Comparison of ENCODE assay signal across 17 cellular contexts in genomic region chr2:149451417-149452165, GRCh38.
DNase-seq lines count a peak whose midpoint lies in the region; ATAC-seq and TF ChIP-seq lines count a peak whose summit lies in the region.
"Had no signal": no experiment of that assay in that cellular context is flagged by ENCODE, and none has a peak within 500 bp of the region (broad histone marks: within the 10 kb centered on the region; RNA-seq: fewer than 3 reads in every experiment).

No MANE protein-coding gene starts in this region.

- H4K20me1 ChIP-seq in GM23338 (replicated peaks; ENCODE audit: insufficient read depth) (0 out of 2 replicates have a peak, but pooled peaks cover 5% of the 10 kb centered on the region), PC-3 (ENCODE audit: low read length) (no peaks in the 10 kb centered on the region)

- H3K36me3 Mint-ChIP-seq in GM23338 (ENCODE audit: low read depth) (peaks cover 3% of the 10 kb centered on the region; the same call in 2 of the 3 replicates), Caco-2 (ENCODE audit: insufficient read depth, unreplicated experiment) (peaks cover 14% of the 10 kb centered on the region)

- intact Hi-C loops in PC-3 (cut with micrococcal nuclease) (no loop called here), Caco-2 (cut with micrococcal nuclease; ENCODE audit: unreplicated experiment) (no loop called here)

- peaks cover 30% of the 10 kb centered on the region for H3K27me3 ChIP-seq in GM23338 (ENCODE audit: insufficient read depth)
- H3K27me3 ChIP-seq in PC-3 (ENCODE audit: low read length), result no peaks in the 10 kb centered on the region
- H3K27me3 ChIP-seq in Caco-2 (replicated peaks; ENCODE audit: control insufficient read depth, insufficient read depth, low read length), result no peaks in the 10 kb centered on the region
- H3K27me3 ChIP-seq: colonic mucosa had no signal

- H3K4me1 ChIP-seq in GM23338 (ENCODE audit: insufficient read depth) (0 out of 2 replicates have a peak, but pooled peaks cover 11% of the 10 kb centered on the region), PC-3 (ENCODE audit: insufficient read depth, low read length) (peaks cover 9% of the 10 kb centered on the region; the same call in 1 of the 2 replicates), Caco-2 (no peaks in the 10 kb centered on the region; the same call in 1 of the 2 replicates)
- H3K4me1 ChIP-seq: colonic mucosa had no signal

- POLR2A ChIA-PET in PC-3 (lab: Charles Lee; ENCODE audit: unreplicated experiment), result no interaction called here
- POLR2A ChIA-PET in Caco-2 (lab: Charles Lee), result no interaction called here

- H3K27ac ChIP-seq in GM23338 (ENCODE audit: low read depth), result no peak overlapping the region
- H3K27ac ChIP-seq in PC-3 (ENCODE audit: low read length), result no peak overlapping the region
- no peak overlapping the region for H3K27ac ChIP-seq in coronary artery
- H3K27ac ChIP-seq: colonic mucosa had no signal

- TF ChIP-seq CTCF in GM12865 (IDR thresholded peaks at IDR 0.05; ENCODE audit: insufficient read depth, low read depth, low read length, missing control alignments) (no peak), GM23338 (conservative IDR thresholded peaks at IDR 0.05; ENCODE audit: low read depth in 2 of 2) (no peak), PC-3 (conservative IDR thresholded peaks at IDR 0.05; ENCODE audit: low read depth, low read length) (no peak), Caco-2 (IDR thresholded peaks at IDR 0.05; ENCODE audit: insufficient read depth in 1 of 2, low read depth in 1 of 2, low read length in 1 of 2, severe bottlenecking in 1 of 2, unreplicated experiment in 1 of 2) (no peak), coronary artery (IDR thresholded peaks at IDR 0.05) (no peak)

- H3K4me1 Mint-ChIP-seq in GM23338, result peaks cover 20% of the 10 kb centered on the region
- no peaks in the 10 kb centered on the region for H3K4me1 Mint-ChIP-seq in Caco-2 (ENCODE audit: low read depth, unreplicated experiment)

- no peak overlapping the region for H3K4me3 ChIP-seq in GM12865 (ENCODE audit: low read depth, low read length)
- H3K4me3 ChIP-seq in GM23338, result no peak overlapping the region
- no peak overlapping the region for H3K4me3 ChIP-seq in PC-3 (ENCODE audit: low read length)
- no peak overlapping the region for H3K4me3 ChIP-seq in Caco-2 (ENCODE audit: low read depth, low read length)
- no peak overlapping the region for H3K4me3 ChIP-seq in coronary artery
- H3K4me3 ChIP-seq: colonic mucosa had no signal

- CTCF ChIA-PET in PC-3 (lab: Charles Lee) (no interaction called here), Caco-2 (lab: Charles Lee) (no interaction called here)

- no peaks in the 10 kb centered on the region for H3K9me2 ChIP-seq in GM23338 (ENCODE audit: insufficient read depth)
- H3K9me2 ChIP-seq in PC-3 (replicated peaks; ENCODE audit: low read length), result no peaks in the 10 kb centered on the region

- BruUV-seq in PC-3 (replicated peaks; lab: Mats Ljungman, UMichigan) (no TSS peak), Caco-2 (replicated peaks; lab: Mats Ljungman, UMichigan) (no TSS peak)

- H3K79me2 ChIP-seq in GM23338 (replicated peaks; ENCODE audit: insufficient read depth) (no peaks in the 10 kb centered on the region), PC-3 (ENCODE audit: low read length) (no peaks in the 10 kb centered on the region)

- H2AFZ ChIP-seq in GM23338, result no peak overlapping the region
- no peak overlapping the region for H2AFZ ChIP-seq in PC-3 (ENCODE audit: low read length)

- H3K27me3 Mint-ChIP-seq in GM23338 (ENCODE audit: insufficient read depth, low read depth, poor library complexity), result peaks cover 27% of the 10 kb centered on the region
- no peaks in the 10 kb centered on the region for H3K27me3 Mint-ChIP-seq in Caco-2 (ENCODE audit: insufficient read depth, unreplicated experiment)
- H3K27me3 Mint-ChIP-seq: activated CD4-positive, alpha-beta T cell treated with anti-CD3 and anti-CD28 coated beads, Interleukin-2, amount 10 ng/mL, durations not matched to agents 7 days and 5 days had no signal

- H3K4me3 Mint-ChIP-seq in GM23338 (no peak overlapping the region), Caco-2 (ENCODE audit: unreplicated experiment) (no peak overlapping the region)
- H3K4me3 Mint-ChIP-seq: activated CD4-positive, alpha-beta T cell treated with anti-CD3 and anti-CD28 coated beads, Interleukin-2, amount 10 ng/mL, durations not matched to agents 7 days and 5 days had no signal

- H3F3A ChIP-seq in GM23338 (replicated peaks; ENCODE audit: low read depth) (no peaks in the 10 kb centered on the region), PC-3 (ENCODE audit: low read length, unreplicated experiment) (no peaks in the 10 kb centered on the region)

- ATAC-seq in GM23338 (peak; percentile 40), PC-3 (no peak), GM19328 (IDR thresholded peaks at IDR 0.05; ENCODE audit: unreplicated experiment) (no peak)
- ATAC-seq: left ventricle myocardium superior, SK-N-SH treated with all-trans-retinoic acid at 6 μM for 48 hours had no signal

- H3K4me2 ChIP-seq in GM23338 (no peak overlapping the region), PC-3 (ENCODE audit: low read length) (0 out of 2 replicates have a peak overlapping the region, but pooled peaks have one; percentile 12)

- H3K36me3 ChIP-seq in GM23338 (ENCODE audit: insufficient read depth) (no peaks in the 10 kb centered on the region), PC-3 (ENCODE audit: low read depth, low read length) (no peaks in the 10 kb centered on the region), Caco-2 (ENCODE audit: control insufficient read depth, insufficient read depth, low read length) (no peaks in the 10 kb centered on the region)
- H3K36me3 ChIP-seq: colonic mucosa had no signal

- H3K9me3 Mint-ChIP-seq in GM23338, result no peaks in the 10 kb centered on the region; the same call in 2 of the 3 replicates
- no peaks in the 10 kb centered on the region for H3K9me3 Mint-ChIP-seq in Caco-2 (ENCODE audit: unreplicated experiment)
- H3K9me3 Mint-ChIP-seq: activated CD4-positive, alpha-beta T cell treated with anti-CD3 and anti-CD28 coated beads, Interleukin-2, amount 10 ng/mL, durations not matched to agents 7 days and 5 days had no signal

- H3K9ac ChIP-seq in PC-3 (ENCODE audit: low read length), result no peak overlapping the region

- H3K27ac Mint-ChIP-seq in GM23338 (no peak overlapping the region), Caco-2 (ENCODE audit: unreplicated experiment) (no peak overlapping the region)
- H3K27ac Mint-ChIP-seq: activated CD4-positive, alpha-beta T cell treated with anti-CD3 and anti-CD28 coated beads, Interleukin-2, amount 10 ng/mL, durations not matched to agents 7 days and 5 days had no signal

- H3K9me3 ChIP-seq in PC-3 (ENCODE audit: low read length) (no peaks in the 10 kb centered on the region), Caco-2 (no peaks in the 10 kb centered on the region)
- H3K9me3 ChIP-seq: colonic mucosa had no signal

- DNase-seq in GM12865 (ENCODE audit: low read depth) (peak; percentile 15), GM23338 (ENCODE audit: low spot score) (no peak), Kasumi-1 (lab: John Stamatoyannopoulos, UW) (peak; percentile 10 to 22), PC-3 (peak; percentile 14), RPMI8226 (no peak), Caco-2 (no peak), coronary artery (ENCODE audit: low spot score) (no peak)
- DNase-seq: activated CD4-positive, alpha-beta T cell treated with anti-CD3 and anti-CD28 coated beads, Interleukin-2, amount 10 ng/mL, durations not matched to agents 7 days and 5 days; activated naive CD4-positive, alpha-beta T cell treated with anti-CD3 and anti-CD28 coated beads, Interleukin-2, amount 50 U/mL, for 16 hours; colonic mucosa; foreskin melanocyte; left ventricle myocardium superior; NCI-H1048; NCI-H226; substantia nigra had no signal

TF ChIP-seq in GM23338, 12 proteins besides CTCF, POLR2A, EP300 and RAD21:
- TF ChIP-seq EZH2phosphoT487 (IDR thresholded peaks at IDR 0.05; ENCODE audit: unreplicated experiment) (no peak), JUNB (IDR thresholded peaks at IDR 0.05; ENCODE audit: unreplicated experiment) (no peak), CREB1 (CRISPR knock-in tag; IDR thresholded peaks at IDR 0.05; ENCODE audit: low read depth) (no peak), EZH2 (IDR thresholded peaks at IDR 0.05; ENCODE audit: low read depth, unreplicated experiment) (no peak)

Comparison
In these comparisons a context has a peak if more than half of its experiments do, and no peak if none do; other contexts are left out.
1. DNase-seq: peak in GM12865 (single experiment), Kasumi-1 (2 of 2) and PC-3 (single experiment); none in GM23338 (single experiment), RPMI8226 (single experiment), Caco-2 (0 of 2) and coronary artery (single experiment).